8 cellular contexts compared by ENCODE assay signal in genomic region chr1:165871311-165872067, GRCh38. TPM values are rescaled to one million over a fixed set of nuclear protein-coding genes. Genes with fewer than 3 reads are reported as not detected.
A peak's percentile ranks its signal among the peaks of the same experiment; 100 is the strongest.
DNase-seq lines count a peak whose midpoint lies in the region; ATAC-seq and TF ChIP-seq lines count a peak whose summit lies in the region.

No MANE protein-coding gene starts in this region.

- no peak overlapping the region for H3K9ac ChIP-seq in HCT116 (ENCODE audit: low read length)

- H3K9me3 Mint-ChIP-seq in activated CD4-positive, alpha-beta T cell treated with anti-CD3 and anti-CD28 coated beads for 36 hours (ENCODE audit: low read depth) = no peaks in the 10 kb centered on the region

- RAD21 ChIA-PET in HCT116 (lab: Charles Lee; ENCODE audit: low non-redundant PET in 1 of 2, low total read pairs in 2 of 2, uncharacterized antibody in 2 of 2, unreplicated experiment in 2 of 2) = interaction anchor here (0.6 to 1.3 kb wide), 4 partner anchors 11 to 1349 kb away, joined by 3 to 5 read pairs (median 3); partner anchors contain the start of genes ALDH9A1 (in 1 of the 2) and POU2F1 (in 1 of the 2)

- TF ChIP-seq POLR2A in HCT116 (IDR thresholded peaks at IDR 0.05; ENCODE audit: borderline replicate concordance, extremely low read depth, insufficient read depth, insufficient read length) = no peak

- peak; percentile 63 for DNase-seq in NCI-H2107 treated with DMSO at 0.1 percent for 48 hours (lab: John Stamatoyannopoulos, UW; ENCODE audit: unreplicated experiment)
- DNase-seq in NCI-H2107 (lab: John Stamatoyannopoulos, UW) = no peak
- DNase-seq in HCT116 (ENCODE audit: low read depth, low spot score) = peak; percentile 79
- DNase-seq in MG63 = peak; percentile 23
- peak; percentile 71 for DNase-seq in activated CD4-positive, alpha-beta T cell treated with anti-CD3 and anti-CD28 coated beads for 36 hours
- peak; percentile 4 to 28 (median 20) for DNase-seq in effector memory CD4-positive, alpha-beta T cell
- no peak for DNase-seq in DMS79 (lab: John Stamatoyannopoulos, UW)

- TF ChIP-seq CTCF in HCT116 (IDR thresholded peaks at IDR 0.05 in 2 of 3, conservative IDR thresholded peaks at IDR 0.05 in 1 of 3; ENCODE audit: borderline replicate concordance in 1 of 3, insufficient read depth in 1 of 3, low read depth in 2 of 3, low read length in 2 of 3) (peak; percentile 57 to 66 (median 61); a peak in 5 of 6 replicates), neutrophil (IDR thresholded peaks at IDR 0.05) (no peak)

- H3K36me3 Mint-ChIP-seq in activated CD4-positive, alpha-beta T cell treated with anti-CD3 and anti-CD28 coated beads for 36 hours (ENCODE audit: low read depth) = no peaks in the 10 kb centered on the region

- H3K36me3 ChIP-seq in HCT116 (ENCODE audit: control insufficient read depth in 1 of 2, insufficient read depth in 2 of 2, low read length in 2 of 2) (no peaks in the 10 kb centered on the region), MG63 (peaks cover 24% of the 10 kb centered on the region), neutrophil (no peaks in the 10 kb centered on the region)
- no peaks in the 10 kb centered on the region for H3K36me3 ChIP-seq in effector memory CD4-positive, alpha-beta T cell (ENCODE audit: control insufficient read depth, insufficient read depth, low read length)

- peak overlapping the region; percentile 52 for H3K4me2 ChIP-seq in HCT116 (ENCODE audit: low read length)

- H3K27me3 Mint-ChIP-seq in activated CD4-positive, alpha-beta T cell treated with anti-CD3 and anti-CD28 coated beads for 36 hours = no peaks in the 10 kb centered on the region

- H3K9me3 ChIP-seq in HCT116 (ENCODE audit: control insufficient read depth in 1 of 2, insufficient read depth in 1 of 2, low read depth in 1 of 2, low read length in 2 of 2) (no peaks in the 10 kb centered on the region), MG63 (peaks cover 3% of the 10 kb centered on the region; the same call in 1 of the 2 replicates), neutrophil (no peaks in the 10 kb centered on the region)
- no peaks in the 10 kb centered on the region for H3K9me3 ChIP-seq in effector memory CD4-positive, alpha-beta T cell (ENCODE audit: control insufficient read depth, low read length)

- H3K4me1 ChIP-seq in HCT116 (ENCODE audit: control insufficient read depth in 1 of 2, insufficient read depth in 2 of 2, low read length in 2 of 2) (peaks cover 11 to 15% of the 10 kb centered on the region in 2 experiments), neutrophil (ENCODE audit: control insufficient read depth in 1 of 2, insufficient read depth in 1 of 2, low read depth in 1 of 2, low read length in 1 of 2) (peaks cover 41% of the 10 kb centered on the region in 2 experiments)
- peaks cover 10% of the 10 kb centered on the region for H3K4me1 ChIP-seq in effector memory CD4-positive, alpha-beta T cell (ENCODE audit: control insufficient read depth, insufficient read depth, low read length, poor library complexity, severe bottlenecking)

- CTCF ChIA-PET in HCT116 (lab: Charles Lee) = interaction anchor here (1.0 to 1.7 kb wide), 5 partner anchors 9 to 174 kb away, joined by 3 to 9 read pairs (median 4); no protein-coding TSS in a partner anchor
- CTCF ChIA-PET in activated CD4-positive, alpha-beta T cell treated with anti-CD3 and anti-CD28 coated beads for 36 hours (lab: Charles Lee) = interaction anchor here (0.7 to 1.2 kb wide), 5 partner anchors 9 to 1550 kb away, joined by 3 to 6 read pairs (median 5); no protein-coding TSS in a partner anchor

- POLR2A ChIA-PET in HCT116 (lab: Charles Lee) = interaction anchor here (1.6 kb wide), 1 partner anchor 42 kb away, joined by 4 read pairs; no protein-coding TSS in a partner anchor
- POLR2A ChIA-PET in activated CD4-positive, alpha-beta T cell treated with anti-CD3 and anti-CD28 coated beads for 36 hours (lab: Charles Lee) = no interaction called here

- intact Hi-C loops in HCT116 (cut with micrococcal nuclease) = no loop called here
- intact Hi-C loops in activated CD4-positive, alpha-beta T cell treated with anti-CD3 and anti-CD28 coated beads for 36 hours (cut with DNase I, micrococcal nuclease) = loop anchor here (1.0 to 5.0 kb wide), 3 partner anchors 44 to 273 kb away; partner anchors contain the start of gene UCK2 (in 2 of the 2)

- peak; percentile 63 for TF ChIP-seq RAD21 in HCT116 (IDR thresholded peaks at IDR 0.05; ENCODE audit: low read depth)

- no peak overlapping the region for H2AFZ ChIP-seq in HCT116 (ENCODE audit: low read depth, low read length, poor library complexity, severe bottlenecking)

- no peaks in the 10 kb centered on the region for H3K9me2 ChIP-seq in HCT116 (ENCODE audit: insufficient read depth)

- H3K27ac ChIP-seq in HCT116 (ENCODE audit: low read depth, low read length) = no peak overlapping the region
- H3K27ac ChIP-seq in effector memory CD4-positive, alpha-beta T cell (ENCODE audit: insufficient read depth, low read length, poor library complexity, severe bottlenecking) = no peak overlapping the region
- H3K27ac ChIP-seq in neutrophil = peak overlapping the region; percentile 60

- H3K27me3 ChIP-seq in HCT116 (ENCODE audit: insufficient read depth, low read length) (no peaks in the 10 kb centered on the region), MG63 (no peaks in the 10 kb centered on the region), neutrophil (no peaks in the 10 kb centered on the region)
- no peaks in the 10 kb centered on the region for H3K27me3 ChIP-seq in effector memory CD4-positive, alpha-beta T cell (replicated peaks; ENCODE audit: control insufficient read depth, insufficient read depth, low read length, poor library complexity, severe bottlenecking)

- peak; percentile 85 for ATAC-seq in HCT116
- peak; percentile 86 for ATAC-seq in activated CD4-positive, alpha-beta T cell treated with anti-CD3 and anti-CD28 coated beads for 36 hours

- peaks cover 49% of the 10 kb centered on the region for H3K4me1 Mint-ChIP-seq in activated CD4-positive, alpha-beta T cell treated with anti-CD3 and anti-CD28 coated beads for 36 hours

- peaks cover 100% of the 10 kb centered on the region for H3K79me2 ChIP-seq in HCT116 (ENCODE audit: insufficient read depth, low read length)

- no peak overlapping the region for H3K4me3 Mint-ChIP-seq in activated CD4-positive, alpha-beta T cell treated with anti-CD3 and anti-CD28 coated beads for 36 hours

- H3K4me3 ChIP-seq in HCT116 (replicated peaks in 1 of 2; ENCODE audit: low read depth in 1 of 2, low read length in 2 of 2) = no peak overlapping the region
- no peak overlapping the region for H3K4me3 ChIP-seq in MG63
- no peak overlapping the region for H3K4me3 ChIP-seq in effector memory CD4-positive, alpha-beta T cell (ENCODE audit: insufficient read depth, low read depth, low read length, poor library complexity, severe bottlenecking)
- H3K4me3 ChIP-seq in neutrophil (ENCODE audit: low read depth in 1 of 2, low read length in 1 of 2) = no peak overlapping the region

- BruUV-seq in HCT116 (replicated peaks; lab: Mats Ljungman, UMichigan) = no TSS peak

- peaks cover 46% of the 10 kb centered on the region; the same call in 1 of the 2 replicates for H4K20me1 ChIP-seq in HCT116 (ENCODE audit: insufficient read depth)

- peak overlapping the region; percentile 61 for H3K27ac Mint-ChIP-seq in activated CD4-positive, alpha-beta T cell treated with anti-CD3 and anti-CD28 coated beads for 36 hours

TF ChIP-seq in HCT116, 20 proteins besides CTCF, POLR2A, EP300 and RAD21:
- TF ChIP-seq EZH2 (IDR thresholded peaks at IDR 0.05) (no peak), CBX3 (IDR thresholded peaks at IDR 0.05; ENCODE audit: low read depth) (peak; percentile 76; the same call in 1 of the 2 replicates), ELF1 (IDR thresholded peaks at IDR 0.05; ENCODE audit: borderline replicate concordance, low read depth) (no peak), TCF7L2 (IDR thresholded peaks at IDR 0.05; ENCODE audit: borderline replicate concordance, extremely low read depth, insufficient read depth, insufficient read length) (peak; percentile 92), SP1 (IDR thresholded peaks at IDR 0.05; ENCODE audit: low read depth) (0 out of 2 replicates have a peak, but pooled peaks have one; percentile 40), YY1 (IDR thresholded peaks at IDR 0.05; ENCODE audit: extremely low read depth, insufficient replicate concordance, low read depth, low read length) (peak; percentile 6)

RNA-seq across cellular contexts. Expression of gene UCK2, which starts 44.1 kb away (rescaled TPM):
- total RNA-seq in HCT116 (2021; ENCODE audit: unreplicated experiment) = 88.4 TPM
- 68.7 and 69.1 TPM in 2 replicates for polyA plus RNA-seq in HCT116 (2012)
- 75.8 and 130 TPM in 2 replicates for total RNA-seq in MG63 (2014; rRNA removed; shearing (Covaris generic); ENCODE audit: low replicate concordance)
- total RNA-seq in activated CD4-positive, alpha-beta T cell treated with anti-CD3 and anti-CD28 coated beads for 36 hours = 10 to 100 TPM; 69.4 to 81.5 TPM

Comparison
In these comparisons a context has a peak if more than half of its experiments do, and no peak if none do; other contexts are left out.
1. DNase-seq: peak in NCI-H2107 treated with DMSO at 0.1 percent for 48 hours (single experiment), HCT116 (single experiment), MG63 (single experiment), activated CD4-positive, alpha-beta T cell treated with anti-CD3 and anti-CD28 coated beads for 36 hours (single experiment) and effector memory CD4-positive, alpha-beta T cell (3 of 3); none in NCI-H2107 (single experiment) and DMS79 (single experiment).